Comparison of ENCODE assay signal across 26 cellular contexts in the genomic region with DNA sequence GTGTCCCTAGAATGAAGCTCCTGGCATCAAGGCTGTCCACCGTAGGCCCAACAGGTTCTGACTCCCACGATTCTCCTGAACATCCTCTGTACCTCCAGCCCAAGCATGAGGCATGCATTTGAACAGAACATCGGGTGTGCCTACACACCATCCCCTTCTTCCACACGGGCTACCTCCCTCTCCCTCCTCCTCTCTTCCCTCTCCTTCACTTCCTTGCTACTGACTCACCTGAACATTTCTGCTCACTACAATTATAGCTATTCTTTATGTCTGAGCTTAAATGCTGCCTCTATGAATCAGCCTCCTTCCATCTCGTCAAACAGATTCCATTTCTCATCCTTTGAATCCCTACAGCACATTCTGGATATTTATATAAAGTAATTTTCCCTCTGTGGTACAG.
"Had no signal": no experiment of that assay in that cellular context is flagged by ENCODE, and none has a peak within 500 bp of the region (broad histone marks: within the 10 kb centered on the region; RNA-seq: fewer than 3 reads in every experiment).

No MANE protein-coding gene starts in this region.

- H3K27ac ChIP-seq: cardiac muscle cell, esophagus squamous epithelium, neutrophil, right lobe of liver, vagina, VCaP had no signal

- H3K27me3 ChIP-seq: cardiac muscle cell, esophagus squamous epithelium, neutrophil, right lobe of liver, vagina had no signal

- H3K4me1 ChIP-seq: esophagus squamous epithelium, right lobe of liver, vagina had no signal

- H3K36me3 ChIP-seq: cardiac muscle cell, esophagus squamous epithelium, neutrophil, right lobe of liver, vagina had no signal

- H3K4me3 ChIP-seq: cardiac muscle cell, esophagus squamous epithelium, right lobe of liver, vagina had no signal

- FAIRE-seq: endothelial cell of umbilical vein, frontal cortex, islet of Langerhans, TTC549 had no signal

- H3K9me3 ChIP-seq: esophagus squamous epithelium, neutrophil, right lobe of liver, vagina had no signal

- DNase-seq: activated CD4-positive, alpha-beta memory T cell treated with anti-CD3 and anti-CD28 coated beads for 36 hours; activated CD4-positive, alpha-beta T cell treated with anti-CD3 and anti-CD28 coated beads, Interleukin-2, amount 10 ng/mL, durations not matched to agents 24 days and 14 days; activated CD4-positive, CD25-positive, alpha-beta regulatory T cell treated with anti-CD3 and anti-CD28 coated beads, Interleukin-2, amount 50 U/mL, for 72 hours; activated gamma-delta T cell treated with Interleukin-2 at 50 U/mL for 16 hours; activated T-cell treated with anti-CD3 and anti-CD28 coated beads, Interleukin-2, amount 50 U/mL, for 4 hours; cerebellar nuclear complex; cortex of kidney; esophagus squamous epithelium; left cardiac atrium; left ventricle myocardium superior; naive B cell; nephron progenitor cell; right lobe of liver; stimulated activated CD4-positive, alpha-beta T cell treated with anti-CD3 and anti-CD28 coated beads, Interleukin-12 subunit alpha, Interleukin-12 subunit beta, amount 100 ng/mL, for 4 hours; stimulated activated CD4-positive, alpha-beta T cell treated with anti-CD3 and anti-CD28 coated beads, Interleukin-4, amount 100 ng/mL, for 1 hour; T-helper 9 cell had no signal

- ATAC-seq: activated naive CD4-positive, alpha-beta T cell treated with anti-CD3 and anti-CD28 coated beads, Interleukin-2, amount 50 U/mL, for 72 hours; activated T-cell treated with anti-CD3 and anti-CD28 coated beads, Interleukin-2, amount 50 U/mL, for 4 hours; activated T-helper 17 cell treated with anti-CD3 and anti-CD28 coated beads, Interleukin-2, amount 50 U/mL, for 72 hours; left cardiac atrium; left ventricle myocardium superior; right lobe of liver had no signal
